Comparison of ENCODE assay signal across 7 cellular contexts in the genomic region with DNA sequence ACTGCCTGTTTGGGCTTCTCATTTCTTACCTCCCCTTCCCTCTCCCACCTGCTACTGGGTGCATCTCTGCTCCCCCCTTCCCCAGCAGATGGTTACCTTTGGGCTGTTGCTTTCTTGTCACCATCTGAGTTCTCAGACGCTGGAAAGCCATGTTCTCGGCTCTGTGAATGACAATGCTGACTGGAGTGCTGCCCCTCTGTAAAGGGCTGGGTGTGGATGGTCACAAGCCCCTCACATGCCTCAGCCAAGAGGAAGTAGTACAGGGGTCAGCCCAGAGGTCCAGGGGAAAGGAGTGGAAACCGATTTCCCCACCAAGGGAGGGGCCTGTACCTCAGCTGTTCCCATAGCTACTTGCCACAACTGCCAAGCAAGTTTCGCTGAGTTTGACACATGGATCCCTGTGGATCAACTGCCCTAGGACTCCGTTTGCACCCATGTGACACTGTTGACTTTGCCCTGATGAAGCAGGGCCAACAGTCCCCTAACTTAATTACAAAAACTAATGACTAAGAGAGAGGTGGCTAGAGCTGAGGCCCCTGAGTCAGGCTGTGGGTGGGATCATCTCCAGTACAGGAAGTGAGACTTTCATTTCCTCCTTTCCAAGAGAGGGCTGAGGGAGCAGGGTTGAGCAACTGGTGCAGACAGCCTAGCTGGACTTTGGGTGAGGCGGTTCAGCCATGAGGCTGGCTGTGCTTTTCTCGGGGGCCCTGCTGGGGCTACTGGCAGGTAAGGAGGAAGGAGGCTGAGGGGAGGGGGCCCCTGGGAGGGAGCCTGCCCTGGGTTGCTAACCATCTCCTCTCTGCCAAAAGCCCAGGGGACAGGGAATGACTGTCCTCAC. TPM values are rescaled to one million over a fixed set of nuclear protein-coding genes. Genes with fewer than 3 reads are reported as not detected.
DNase-seq lines count a peak whose midpoint lies in the region; ATAC-seq and TF ChIP-seq lines count a peak whose summit lies in the region.

A gene with protein sequence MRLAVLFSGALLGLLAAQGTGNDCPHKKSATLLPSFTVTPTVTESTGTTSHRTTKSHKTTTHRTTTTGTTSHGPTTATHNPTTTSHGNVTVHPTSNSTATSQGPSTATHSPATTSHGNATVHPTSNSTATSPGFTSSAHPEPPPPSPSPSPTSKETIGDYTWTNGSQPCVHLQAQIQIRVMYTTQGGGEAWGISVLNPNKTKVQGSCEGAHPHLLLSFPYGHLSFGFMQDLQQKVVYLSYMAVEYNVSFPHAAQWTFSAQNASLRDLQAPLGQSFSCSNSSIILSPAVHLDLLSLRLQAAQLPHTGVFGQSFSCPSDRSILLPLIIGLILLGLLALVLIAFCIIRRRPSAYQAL (plus strand): TSS at position 638 of the 838 bp plus-strand sequence. CDS start 40 bp downstream, at position 678.

- in situ Hi-C loops in GM13977 (cut with MboI; ENCODE audit: low pct_unique_long_range_greater_than_20kb, low sequenced_read_pairs, unreplicated experiment) = no loop called here

- no peak for TF ChIP-seq CTCF in GM13977 (IDR thresholded peaks at IDR 0.05; ENCODE audit: extremely low read depth, insufficient read depth, missing control alignments)

- DNase-seq in GM13977 (ENCODE audit: low spot score) = peak; percentile 79
- peak; percentile 68 for DNase-seq in SK-N-DZ (ENCODE audit: low spot score)
- peak; percentile 50 for DNase-seq in activated naive CD8-positive, alpha-beta T cell treated with anti-CD3 and anti-CD28 coated beads, Interleukin-2, amount 50 U/mL, for 16 hours (ENCODE audit: low read depth, low spot score)
- DNase-seq in left cardiac atrium = peak; percentile 80
- peak; percentile 78 for DNase-seq in sciatic nerve (ENCODE audit: low spot score)
- no peak for DNase-seq in NCI-H2196 (lab: John Stamatoyannopoulos, UW; ENCODE audit: unreplicated experiment)

- intact Hi-C loops in left cardiac atrium (cut with DNase I) (no loop called here), sciatic nerve (cut with DNase I) (no loop called here)

- ATAC-seq in HG03159 (IDR thresholded peaks at IDR 0.05; ENCODE audit: unreplicated experiment) (peak; percentile 34), left cardiac atrium (peak; percentile 27 to 62), sciatic nerve (peak; percentile 60)

RNA-seq across cellular contexts. Expression of the gene that starts here (rescaled TPM):
- 0.24 and 0.41 TPM in 2 replicates for polyA plus RNA-seq in SK-N-DZ (2014; cell fraction: cytosol; rRNA removed)
- not detected in 2 replicates for polyA plus RNA-seq in SK-N-DZ (2014; cell fraction: nucleus; rRNA removed)
- 10 to 100 TPM; 55.5 to 87.3 TPM for total RNA-seq in left cardiac atrium
- total RNA-seq in sciatic nerve = 83.0 TPM
